ENCODE assay signal across 9 cellular contexts in the genomic region with DNA sequence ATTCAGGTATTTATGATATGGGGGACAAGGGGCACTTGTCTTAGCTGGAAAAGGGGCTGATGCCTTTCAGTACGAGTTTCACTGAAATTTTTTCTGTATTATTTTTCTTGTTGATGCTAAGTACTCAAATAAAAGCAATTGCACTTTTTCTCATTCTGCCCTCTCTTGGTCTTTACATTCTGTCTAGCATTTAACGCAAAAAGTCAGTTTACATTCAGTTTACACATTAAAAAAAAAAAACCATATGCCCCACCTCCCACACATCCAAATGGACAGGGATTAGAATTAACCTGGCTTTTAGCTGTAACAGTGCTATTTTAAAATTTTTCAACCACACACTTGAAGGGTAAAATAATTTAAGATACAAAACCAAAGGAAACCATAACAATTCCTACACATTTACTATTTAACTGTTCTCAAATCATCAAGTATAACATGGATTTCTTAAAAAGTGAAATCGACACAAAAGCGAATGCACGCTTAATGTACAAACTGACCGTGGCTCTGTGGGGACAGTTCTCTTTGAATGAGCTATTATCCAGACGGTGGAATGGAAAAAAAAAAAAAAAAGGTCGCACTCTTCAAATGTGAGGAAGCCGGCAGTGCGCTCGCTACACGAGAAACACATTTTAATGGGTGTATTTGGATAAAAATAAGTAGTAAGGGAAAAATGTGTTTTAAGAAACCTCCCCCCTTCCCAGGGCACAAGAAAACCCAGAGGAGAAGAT. TPM values are rescaled to one million over a fixed set of nuclear protein-coding genes. Genes with fewer than 3 reads are reported as not detected.
DNase-seq lines count a peak whose midpoint lies in the region; ATAC-seq and TF ChIP-seq lines count a peak whose summit lies in the region.
"Had no signal": no experiment of that assay in that cellular context is flagged by ENCODE, and none has a peak within 500 bp of the region (broad histone marks: within the 10 kb centered on the region; RNA-seq: fewer than 3 reads in every experiment).

No MANE protein-coding gene starts in this region.

- peaks cover 4% of the 10 kb centered on the region for H3K36me3 Mint-ChIP-seq in central memory CD8-positive, alpha-beta T cell (ENCODE audit: insufficient read depth)

- H3K27ac ChIP-seq in mucosa of rectum (ENCODE audit: low read depth in 2 of 2, low read length in 2 of 2), result no peak overlapping the region

- peak; percentile 2 for DNase-seq in Daoy (ENCODE audit: low read depth)
- DNase-seq in M059J (ENCODE audit: low read depth), result peak; percentile 43
- no peak for DNase-seq in central memory CD8-positive, alpha-beta T cell (ENCODE audit: low spot score in 2 of 2)
- no peak for DNase-seq in nucleus accumbens (lab: John Stamatoyannopoulos, UW)
- DNase-seq in GM20000 (ENCODE audit: low spot score), result no peak
- no peak for DNase-seq in activated CD8-positive, alpha-beta memory T cell treated with anti-CD3 and anti-CD28 coated beads, Interleukin-2, amount 50 U/mL, for 4 hours

- H3K9me3 ChIP-seq in mucosa of rectum (ENCODE audit: control insufficient read depth in 2 of 2, low read length in 2 of 2), result no peaks in the 10 kb centered on the region

- TF ChIP-seq CTCF in GM20000 (IDR thresholded peaks at IDR 0.05; ENCODE audit: extremely low read depth, missing control alignments), result no peak

- H3K4me1 ChIP-seq in mucosa of rectum (ENCODE audit: control insufficient read depth in 2 of 2, insufficient read depth in 2 of 2, low read length in 2 of 2), result peaks cover 0 to 3% of the 10 kb centered on the region in 2 donors

- peak overlapping the region; percentile 75 to 82 for H3K4me3 ChIP-seq in mucosa of rectum (ENCODE audit: low read length in 2 of 2)

- H3K27me3 ChIP-seq in mucosa of rectum (ENCODE audit: control insufficient read depth in 2 of 2, insufficient read depth in 2 of 2, low read length in 2 of 2), result no peaks in the 10 kb centered on the region

- H3K36me3 ChIP-seq in mucosa of rectum (ENCODE audit: control insufficient read depth in 2 of 2, insufficient read depth in 2 of 2, low read length in 2 of 2), result no peaks in the 10 kb centered on the region

- H3K4me3 Mint-ChIP-seq in central memory CD8-positive, alpha-beta T cell, result peak overlapping the region; percentile 89

- H3K27ac Mint-ChIP-seq in central memory CD8-positive, alpha-beta T cell (ENCODE audit: low read depth), result peak overlapping the region; percentile 93

- H3K9me3 Mint-ChIP-seq in central memory CD8-positive, alpha-beta T cell, result no peaks in the 10 kb centered on the region

- ATAC-seq in central memory CD8-positive, alpha-beta T cell (replicated peaks; ENCODE audit: extremely low read depth, poor library complexity, severe bottlenecking), result no peak
- ATAC-seq in GM18519 (IDR thresholded peaks at IDR 0.05; ENCODE audit: low FRiP score, unreplicated experiment), result no peak

- no peaks in the 10 kb centered on the region for H3K27me3 Mint-ChIP-seq in central memory CD8-positive, alpha-beta T cell

- peak overlapping the region in 1 of 2 donors; percentile 75 for H3K9ac ChIP-seq in mucosa of rectum (ENCODE audit: low read depth in 1 of 2, low read length in 2 of 2)

- H3K4me1 Mint-ChIP-seq in central memory CD8-positive, alpha-beta T cell, result peaks cover 12% of the 10 kb centered on the region

RNA-seq across cellular contexts. Expression of a gene that starts 1.4 kb away (rescaled TPM):
- 9.4 TPM in 2 replicates for total RNA-seq in Daoy (2014; rRNA removed; shearing (Covaris generic))
- total RNA-seq in M059J (2014; rRNA removed; shearing (Covaris generic)), result 18.5 and 29.5 TPM in 2 replicates

RNA-seq across cellular contexts. Expression of a gene that starts 42.1 kb away (rescaled TPM):
- total RNA-seq in Daoy (2014; rRNA removed; shearing (Covaris generic)), result not detected in 2 replicates
- total RNA-seq in M059J (2014; rRNA removed; shearing (Covaris generic)), result 0.02 and 0.12 TPM in 2 replicates
- total RNA-seq: T-helper 2 cell treated with Interferon-gamma antibody and Interleukin-4, amounts not matched to agents 100 ng/mL and 5 ng/mL, for 36 hours had no signal

Comparison
In these comparisons a context has a peak if more than half of its experiments do, and no peak if none do; other contexts are left out.
1. DNase-seq: peak in Daoy (single experiment) and M059J (single experiment); none in central memory CD8-positive, alpha-beta T cell (0 of 2), nucleus accumbens (0 of 56), GM20000 (single experiment) and activated CD8-positive, alpha-beta memory T cell treated with anti-CD3 and anti-CD28 coated beads, Interleukin-2, amount 50 U/mL, for 4 hours (single experiment).